Comparison of ENCODE assay signal across 8 cellular contexts in the genomic region with DNA sequence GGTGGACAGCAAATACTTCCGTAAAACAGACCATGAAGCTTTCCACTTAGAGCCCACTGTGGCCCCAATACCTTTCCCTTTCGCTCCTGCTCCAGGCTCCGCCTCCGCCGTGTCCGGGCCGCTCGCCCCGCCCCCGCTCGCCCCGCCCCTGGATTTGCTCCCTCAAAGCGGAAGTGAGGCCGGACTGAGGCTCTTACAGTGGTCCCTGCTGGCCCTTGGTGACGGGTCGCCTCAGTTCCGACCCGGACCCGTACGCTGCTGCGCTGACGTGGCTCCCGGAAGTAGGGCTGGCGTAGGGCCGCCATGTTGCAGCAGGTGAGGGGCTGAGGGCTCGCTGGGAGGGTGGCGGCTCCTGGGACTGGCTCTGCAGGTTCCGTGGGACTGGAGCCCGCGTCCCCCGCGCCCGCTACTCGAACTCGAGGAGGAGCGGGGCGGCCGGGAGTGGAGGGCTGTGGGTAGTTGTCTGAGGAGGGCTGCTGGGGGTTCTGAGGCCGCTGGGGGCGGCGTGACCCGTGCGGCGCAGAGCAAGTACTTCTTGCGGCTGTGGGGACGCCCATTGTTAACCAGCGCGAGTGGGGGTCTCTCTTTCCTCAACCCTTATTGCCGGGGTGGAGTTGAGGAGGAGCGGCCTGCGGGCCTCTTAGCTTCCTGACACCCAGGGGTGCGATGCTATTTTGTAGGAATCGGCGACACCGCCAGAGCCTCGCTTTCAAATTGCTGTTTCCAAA.
DNase-seq lines count a peak whose midpoint lies in the region; ATAC-seq lines count a peak whose summit lies in the region.
"Not testable (repeated sequence)": the region's sequence is repeated elsewhere in the genome, so short reads cannot be mapped to it uniquely, and the experiment has no call there.

A gene (plus strand): TSS at position 193 of the 728 bp plus-strand sequence. CDS start 111 bp downstream, at position 304.

- peak; percentile 99 for ATAC-seq in HG02588 (IDR thresholded peaks at IDR 0.05; ENCODE audit: unreplicated experiment)

- DNase-seq in NCI-H1048 (lab: John Stamatoyannopoulos, UW) (peak; percentile 94), SK-N-MC (ENCODE audit: low read depth, low spot score) (peak; percentile 10), globus pallidus (ENCODE audit: low spot score) (peak; percentile 94), nucleus accumbens (lab: John Stamatoyannopoulos, UW) (peak; percentile 43 to 97 (median 91)), superior temporal gyrus (ENCODE audit: extremely low spot score) (peak; percentile 93)
- peak; percentile 97 for DNase-seq in activated naive CD4-positive, alpha-beta T cell treated with anti-CD3 and anti-CD28 coated beads, Interleukin-2, amount 10 ng/mL, durations not matched to agents 7 days and 5 days

- peak within 1 kb of the TSS; percentile 97 for H3K27ac Mint-ChIP-seq in activated naive CD4-positive, alpha-beta T cell treated with anti-CD3 and anti-CD28 coated beads, Interleukin-2, amount 10 ng/mL, durations not matched to agents 7 days and 5 days

- H3K36me3 ChIP-seq in SK-N-MC (ENCODE audit: insufficient read depth, low read length): not testable (repeated sequence)

- peak within 1 kb of the TSS; percentile 92 for H3K4me3 Mint-ChIP-seq in activated naive CD4-positive, alpha-beta T cell treated with anti-CD3 and anti-CD28 coated beads, Interleukin-2, amount 10 ng/mL, durations not matched to agents 7 days and 5 days

- H3K9ac ChIP-seq in SK-N-MC (ENCODE audit: insufficient read length): peak within 1 kb of the TSS; percentile 71

- not testable (repeated sequence) for H3K27me3 Mint-ChIP-seq in activated naive CD4-positive, alpha-beta T cell treated with anti-CD3 and anti-CD28 coated beads, Interleukin-2, amount 10 ng/mL, durations not matched to agents 7 days and 5 days

- H3K9me3 ChIP-seq in SK-N-MC (ENCODE audit: low read depth, low read length): not testable (repeated sequence)

- CTCF ChIA-PET in activated naive CD4-positive, alpha-beta T cell treated with anti-CD3 and anti-CD28 coated beads, Interleukin-2, amount 10 ng/mL, durations not matched to agents 7 days and 5 days (lab: Charles Lee): not testable (repeated sequence)

- not testable (repeated sequence) for H3K27ac ChIP-seq in SK-N-MC

- H3K4me3 ChIP-seq in GM08714 (ENCODE audit: low read length): peak within 1 kb of the TSS; percentile 86
- H3K4me3 ChIP-seq in SK-N-MC: peak within 1 kb of the TSS; percentile 76

- H3K4me1 Mint-ChIP-seq in activated naive CD4-positive, alpha-beta T cell treated with anti-CD3 and anti-CD28 coated beads, Interleukin-2, amount 10 ng/mL, durations not matched to agents 7 days and 5 days: peaks cover 17% of the 10 kb centered on the region

- H3K9me3 Mint-ChIP-seq in activated naive CD4-positive, alpha-beta T cell treated with anti-CD3 and anti-CD28 coated beads, Interleukin-2, amount 10 ng/mL, durations not matched to agents 7 days and 5 days: not testable (repeated sequence)

- not testable (repeated sequence) for H3K36me3 Mint-ChIP-seq in activated naive CD4-positive, alpha-beta T cell treated with anti-CD3 and anti-CD28 coated beads, Interleukin-2, amount 10 ng/mL, durations not matched to agents 7 days and 5 days

Comparison
In these comparisons a context has a peak if more than half of its experiments do, and no peak if none do; other contexts are left out.
1. DNase-seq: peak in every context shown above with its lines; median percentile 97 in activated naive CD4-positive, alpha-beta T cell treated with anti-CD3 and anti-CD28 coated beads, Interleukin-2, amount 10 ng/mL, durations not matched to agents 7 days and 5 days; 94 in NCI-H1048; 94 in globus pallidus; 93 in superior temporal gyrus; 91 in nucleus accumbens; 10 in SK-N-MC.